Comparison of ENCODE assay signal across 1 cellular context in the genomic region with DNA sequence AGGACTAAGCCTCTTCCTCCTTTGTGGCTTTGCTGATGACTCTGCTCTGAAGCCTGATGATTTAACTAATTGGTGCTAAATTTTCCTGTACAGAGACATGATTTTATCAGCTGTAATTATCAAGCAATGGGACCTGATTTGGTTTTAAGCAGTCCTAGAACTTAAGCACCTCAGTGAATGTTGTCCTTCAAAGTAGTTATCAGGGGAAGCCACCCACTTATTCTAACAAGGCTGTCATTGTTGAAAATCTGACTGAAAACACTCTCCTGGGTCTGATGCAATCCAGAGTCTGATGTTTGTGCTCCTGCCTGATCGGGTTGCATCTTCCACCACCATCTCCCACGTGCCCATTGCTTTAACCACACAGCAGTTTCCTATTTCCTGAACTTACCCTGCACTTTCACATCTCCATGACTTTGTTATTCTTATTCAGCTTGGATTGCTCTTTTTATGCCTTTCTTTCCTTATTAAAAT.
TF ChIP-seq lines count a peak whose summit lies in the region.

No MANE protein-coding gene starts in this region.

TF ChIP-seq in K562, 482 proteins besides CTCF, POLR2A, EP300 and RAD21 (continued from another document and continues in another):
- TF ChIP-seq RERE (CRISPR knock-in tag; IDR thresholded peaks at IDR 0.05; ENCODE audit: borderline replicate concordance) (no peak), RBM15 (IDR thresholded peaks at IDR 0.05; ENCODE audit: insufficient read depth, low read length) (no peak), TAL1 (IDR thresholded peaks at IDR 0.05) (peak; percentile 48), ZNF398 (CRISPR knock-in tag; IDR thresholded peaks at IDR 0.05) (no peak), ZNF77 (CRISPR knock-in tag; IDR thresholded peaks at IDR 0.05) (no peak), MYNN (IDR thresholded peaks at IDR 0.05) (no peak), MYNN (CRISPR knock-in tag; IDR thresholded peaks at IDR 0.05) (no peak), RFX5 (IDR thresholded peaks at IDR 0.05; ENCODE audit: low read depth, low read length) (no peak), ZNF668 (CRISPR knock-in tag; IDR thresholded peaks at IDR 0.05) (no peak), ZNF407 (IDR thresholded peaks at IDR 0.05; ENCODE audit: low read depth) (no peak), CREB1 (IDR thresholded peaks at IDR 0.05) (no peak), CREB1 (CRISPR knock-in tag; IDR thresholded peaks at IDR 0.05) (no peak), ZNF12 (CRISPR knock-in tag; IDR thresholded peaks at IDR 0.05) (no peak), SRSF7 (optimal IDR thresholded peaks at IDR 0.05; ENCODE audit: low read depth, low read length) (no peak), MGA (IDR thresholded peaks at IDR 0.05) (peak; percentile 53)
- TF ChIP-seq, protein P1, sequence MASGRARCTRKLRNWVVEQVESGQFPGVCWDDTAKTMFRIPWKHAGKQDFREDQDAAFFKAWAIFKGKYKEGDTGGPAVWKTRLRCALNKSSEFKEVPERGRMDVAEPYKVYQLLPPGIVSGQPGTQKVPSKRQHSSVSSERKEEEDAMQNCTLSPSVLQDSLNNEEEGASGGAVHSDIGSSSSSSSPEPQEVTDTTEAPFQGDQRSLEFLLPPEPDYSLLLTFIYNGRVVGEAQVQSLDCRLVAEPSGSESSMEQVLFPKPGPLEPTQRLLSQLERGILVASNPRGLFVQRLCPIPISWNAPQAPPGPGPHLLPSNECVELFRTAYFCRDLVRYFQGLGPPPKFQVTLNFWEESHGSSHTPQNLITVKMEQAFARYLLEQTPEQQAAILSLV (tag; IDR thresholded peaks at IDR 0.05), result no peak
